In genomic region chr1:1231400-1232223, GRCh38 we compare ENCODE assay signal across 8 cellular contexts.
DNase-seq lines count a peak whose midpoint lies in the region; ATAC-seq and TF ChIP-seq lines count a peak whose summit lies in the region.

Gene SDF4 (minus strand): TSS chr1:1232001. CDS start chr1:1228772, 3,229 bp downstream.

- ATAC-seq in GM19395 (IDR thresholded peaks at IDR 0.05; ENCODE audit: unreplicated experiment) (peak; percentile 84), HG03558 (IDR thresholded peaks at IDR 0.05; ENCODE audit: extremely low read depth, unreplicated experiment) (peak; percentile 81)

- H3K27ac ChIP-seq in C4-2B: peak within 1 kb of the TSS; percentile 100

- TF ChIP-seq CTCF in C4-2B (conservative IDR thresholded peaks at IDR 0.05): no peak

- DNase-seq in NCI-H748 (lab: John Stamatoyannopoulos, UW; ENCODE audit: unreplicated experiment) (peak; percentile 95), cortex of kidney (lab: John Stamatoyannopoulos, UW) (peak; percentile 93), left kidney (ENCODE audit: low read depth, low spot score) (peak; percentile 99)
- peak; percentile 96 for DNase-seq in activated CD4-positive, alpha-beta T cell treated with anti-CD3 and anti-CD28 coated beads, Interleukin-2, amount 50 U/mL, for 1 hour
- peak; percentile 97 for DNase-seq in stimulated activated CD4-positive, alpha-beta T cell treated with anti-CD3 and anti-CD28 coated beads, Interleukin-1b, Interleukin-23, amount 100 ng/mL, for 48 hours

Comparison
In these comparisons a context has a peak if more than half of its experiments do, and no peak if none do; other contexts are left out.
1. Peak in every context shown above with its lines: DNase-seq, ATAC-seq and H3K27ac ChIP-seq.